12 cellular contexts compared by ENCODE assay signal in the genomic region with DNA sequence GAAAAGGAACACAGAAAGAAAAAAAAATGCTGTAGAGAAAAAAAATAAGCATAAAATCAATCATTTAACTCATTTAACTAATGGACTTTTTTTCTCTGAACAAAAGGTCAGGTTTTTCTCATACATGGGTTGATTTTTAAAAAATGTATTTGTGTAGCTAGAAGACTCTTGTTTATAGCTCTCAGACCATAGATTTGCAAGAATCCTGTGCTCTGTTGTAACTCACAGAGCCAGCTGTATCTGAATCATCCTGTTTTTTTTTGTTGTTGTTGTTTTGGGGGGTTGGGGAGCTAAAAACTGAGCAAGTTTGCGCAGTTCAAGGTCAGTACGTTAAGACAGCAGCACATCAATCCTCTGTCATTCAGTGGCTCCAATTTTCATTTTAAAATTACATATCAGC.
"Had no signal": no experiment of that assay in that cellular context is flagged by ENCODE, and none has a peak within 500 bp of the region (broad histone marks: within the 10 kb centered on the region; RNA-seq: fewer than 3 reads in every experiment).

No MANE protein-coding gene starts in this region.

- H3K27me3 ChIP-seq: body of pancreas, right lobe of liver, SJCRH30, thyroid gland had no signal

- H3K27ac ChIP-seq: body of pancreas, lower lobe of right lung, right lobe of liver, SJCRH30, thyroid gland, WERI-Rb-1 had no signal

- H3K36me3 ChIP-seq: lower lobe of right lung, right lobe of liver, SJCRH30, thyroid gland, WERI-Rb-1 had no signal

- H3K4me1 ChIP-seq: body of pancreas, lower lobe of right lung, right lobe of liver, thyroid gland had no signal

- H3K4me3 ChIP-seq: body of pancreas, lower lobe of right lung, right lobe of liver, SJCRH30, thyroid gland had no signal

- ATAC-seq: body of pancreas, esophagus mucosa, lower lobe of right lung, right lobe of liver, T-helper 17 cell had no signal

- H3K9me3 ChIP-seq: body of pancreas, lower lobe of right lung, right lobe of liver, SJCRH30, thyroid gland had no signal

- DNase-seq: activated CD4-positive, alpha-beta T cell treated with anti-CD3 and anti-CD28 coated beads, Interleukin-2, amount 50 U/mL, for 4 hours; activated gamma-delta T cell; body of pancreas; effector CD8-positive, alpha-beta T cell; lower lobe of right lung; right lobe of liver; SJCRH30; stimulated activated naive CD4-positive, alpha-beta T cell; T-helper 17 cell; thyroid gland; WERI-Rb-1 had no signal
